Comparison of ENCODE assay signal across 8 cellular contexts in the genomic region with DNA sequence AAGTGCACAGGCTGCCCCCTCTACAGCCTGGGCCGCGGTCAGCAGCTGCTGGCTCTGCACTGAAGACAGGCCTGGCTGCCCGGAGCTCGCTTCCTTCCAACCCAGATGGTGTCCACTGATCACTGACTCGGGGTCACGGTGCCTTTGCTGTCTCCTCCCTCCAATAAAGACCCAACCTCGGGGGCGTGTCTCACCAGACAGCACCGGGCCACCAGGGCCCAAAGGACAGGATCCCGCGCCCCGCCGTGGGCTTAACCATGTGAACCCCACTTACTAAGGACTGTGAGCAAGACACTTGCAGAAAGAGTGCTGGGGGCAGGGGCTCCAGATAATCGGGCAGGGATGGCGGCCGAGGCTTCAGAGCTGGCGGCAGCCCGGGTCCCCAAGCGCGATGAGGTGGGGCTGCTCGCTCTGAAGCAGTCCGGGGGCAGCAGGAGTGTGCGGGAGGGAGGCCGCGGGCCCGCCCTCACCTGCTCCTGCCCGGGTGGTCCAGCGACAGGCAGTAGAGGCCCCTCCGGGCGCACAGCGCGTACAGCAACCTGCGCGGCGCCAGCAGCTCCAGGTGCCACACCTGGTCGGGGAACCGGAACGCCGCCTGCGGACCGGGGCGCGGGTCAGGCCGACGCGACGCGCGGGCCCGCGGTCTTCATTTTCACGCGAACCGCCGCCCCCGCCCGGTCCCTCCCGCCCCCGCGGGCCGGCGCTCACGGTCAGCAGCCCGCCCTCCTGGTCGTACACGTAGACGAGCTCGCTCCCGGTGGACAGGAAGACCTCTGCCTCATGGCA. TPM values are rescaled to one million over a fixed set of nuclear protein-coding genes. Genes with fewer than 3 reads are reported as not detected.
DNase-seq lines count a peak whose midpoint lies in the region; ATAC-seq, FAIRE-seq and TF ChIP-seq lines count a peak whose summit lies in the region.

No MANE protein-coding gene starts in this region.

- ATAC-seq in GM19438 (IDR thresholded peaks at IDR 0.05; ENCODE audit: low read depth, unreplicated experiment): peak; percentile 3
- peak; percentile 2 for ATAC-seq in left lung
- no peak for ATAC-seq in GM21825 (IDR thresholded peaks at IDR 0.05; ENCODE audit: unreplicated experiment)

- H3K27me3 ChIP-seq in bronchial epithelial cell (ENCODE audit: control insufficient read depth, insufficient read depth, low read length) (no peaks in the 10 kb centered on the region), left lung (no peaks in the 10 kb centered on the region), thyroid gland (no peaks in the 10 kb centered on the region)

- intact Hi-C loops in left lung (cut with DNase I): no loop called here
- intact Hi-C loops in thyroid gland (cut with DNase I): no loop called here

- H3K27ac ChIP-seq in left lung: peak overlapping the region; percentile 60 to 88
- H3K27ac ChIP-seq in thyroid gland: peak overlapping the region; percentile 31 to 82 (median 42)

- WGBS in thyroid gland, 2 donors: 3 to 13% methylated on average over 8 to 16 of the region's 69 CpGs

- no peak for TF ChIP-seq POLR2A in thyroid gland (IDR thresholded peaks at IDR 0.05)

- DNase-seq in AG08395 (ENCODE audit: low spot score) (peak; percentile 40), NCI-H146 (lab: John Stamatoyannopoulos, UW) (peak; percentile 57), bronchial epithelial cell (ENCODE audit: low read depth) (no peak), left lung (peak in 1 of 2 donors; percentile 69), thyroid gland (peak; percentile 45 to 52), AML-193 (lab: John Stamatoyannopoulos, UW) (no peak)

- no peak for FAIRE-seq in bronchial epithelial cell (lab: Jason Lieb, UNC)

- H3K4me3 ChIP-seq in bronchial epithelial cell (ENCODE audit: low read depth, low read length): peak overlapping the region; percentile 77
- peak overlapping the region; percentile 75 to 97 for H3K4me3 ChIP-seq in left lung
- peak overlapping the region; percentile 38 to 97 (median 72) for H3K4me3 ChIP-seq in thyroid gland (replicated peaks in 1 of 3)

- TF ChIP-seq CTCF in bronchial epithelial cell (IDR thresholded peaks at IDR 0.05; ENCODE audit: insufficient read depth, low read length, severe bottlenecking) (no peak), left lung (IDR thresholded peaks at IDR 0.05) (no peak), thyroid gland (IDR thresholded peaks at IDR 0.05) (no peak)

- H3K9me3 ChIP-seq in left lung (no peaks in the 10 kb centered on the region), thyroid gland (no peaks in the 10 kb centered on the region)

- peaks cover 23% of the 10 kb centered on the region for H3K36me3 ChIP-seq in bronchial epithelial cell (ENCODE audit: control insufficient read depth, insufficient read depth, low read length)
- peaks cover 0 to 51% of the 10 kb centered on the region in 2 donors for H3K36me3 ChIP-seq in left lung
- H3K36me3 ChIP-seq in thyroid gland: peaks cover 7 to 15% of the 10 kb centered on the region in 2 donors

- H3K4me1 ChIP-seq in left lung: peaks cover 17 to 50% of the 10 kb centered on the region in 2 donors
- peaks cover 14 to 34% of the 10 kb centered on the region in 2 donors for H3K4me1 ChIP-seq in thyroid gland

RNA-seq across cellular contexts. Expression of gene FAAP100, which starts 0.5 kb away (rescaled TPM):
- total RNA-seq in bronchial epithelial cell: 10.5 and 12.8 TPM in 2 replicates
- total RNA-seq in left lung: 10 to 100 TPM; 28.1 to 28.4 TPM
- total RNA-seq in thyroid gland: 10 to 100 TPM; 24.1 to 35.2 (median 31.0) TPM

RNA-seq across cellular contexts. Expression of gene FSCN2, which starts 23.5 kb away (rescaled TPM):
- total RNA-seq in bronchial epithelial cell (1.2 and 1.3 TPM in 2 replicates), left lung (1 to 10 TPM; 2.1 to 3.4 TPM), thyroid gland (10 to 100 TPM in 3 of 4 donors, 1 to 10 TPM in 1; 9.7 to 20.7 (median 17.0) TPM)

RNA-seq across cellular contexts. Expression of gene ACTG1, which starts 39.1 kb away (rescaled TPM):
- total RNA-seq in bronchial epithelial cell: 2,981 and 3,623 TPM in 2 replicates
- total RNA-seq in left lung: 1,000 to 10,000 TPM; 2,607 to 3,206 TPM
- total RNA-seq in thyroid gland: 1,000 to 10,000 TPM; 1,168 to 4,304 (median 2,945) TPM

Comparison
In these comparisons a context has a peak if more than half of its experiments do, and no peak if none do; other contexts are left out.
1. DNase-seq: peak in AG08395 (single experiment), NCI-H146 (single experiment) and thyroid gland (2 of 2); none in bronchial epithelial cell (single experiment) and AML-193 (0 of 2).
2. Peak in every context shown above with its lines, with median percentiles within 50 percentile points of each other: H3K4me3 ChIP-seq.